Comparison of ENCODE assay signal across 18 cellular contexts in the genomic region with DNA sequence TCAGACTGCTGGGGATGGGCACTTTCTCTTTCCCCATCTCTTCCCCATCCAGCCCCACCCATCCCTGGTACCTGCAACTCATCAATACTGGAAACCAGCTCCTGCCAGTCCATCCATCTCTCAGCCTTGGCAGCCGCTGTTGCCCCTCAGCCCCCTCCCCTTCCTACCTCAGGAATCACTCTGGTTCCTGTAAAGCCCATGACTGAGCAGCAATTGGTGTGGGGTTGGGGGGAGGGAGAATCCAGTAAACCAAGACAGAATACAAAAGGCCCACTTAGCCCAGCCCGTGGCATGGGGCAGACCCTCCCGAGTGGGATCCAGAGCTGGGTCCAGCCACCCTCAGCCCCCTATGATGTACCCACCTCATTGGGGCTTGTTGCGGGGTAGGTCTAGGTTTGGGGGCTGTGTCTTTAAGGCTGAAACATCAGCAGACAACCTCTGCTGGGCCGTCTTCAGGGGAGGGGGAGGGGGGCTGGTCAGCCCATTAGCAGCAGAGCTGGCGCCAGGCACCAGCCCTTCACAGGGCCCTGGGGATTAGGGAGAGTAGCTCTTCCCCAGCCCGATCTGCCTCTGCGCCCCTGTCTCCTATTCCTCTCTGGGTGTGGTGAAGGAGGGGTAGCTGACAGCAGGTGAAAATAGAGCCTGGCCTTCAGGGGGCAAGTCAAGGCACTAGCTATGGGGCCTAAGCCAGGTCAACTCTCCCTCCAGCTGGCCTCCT. TPM values are rescaled to one million over a fixed set of nuclear protein-coding genes. Genes with fewer than 3 reads are reported as not detected.
DNase-seq lines count a peak whose midpoint lies in the region; ATAC-seq and TF ChIP-seq lines count a peak whose summit lies in the region.
"Had no signal": no experiment of that assay in that cellular context is flagged by ENCODE, and none has a peak within 500 bp of the region (broad histone marks: within the 10 kb centered on the region; RNA-seq: fewer than 3 reads in every experiment).

No MANE protein-coding gene starts in this region.

- H3K9me3 ChIP-seq in SK-N-SH (no peaks in the 10 kb centered on the region), upper lobe of right lung (no peaks in the 10 kb centered on the region)
- H3K9me3 ChIP-seq: ascending aorta, vagina had no signal

- no peaks in the 10 kb centered on the region for H3F3A ChIP-seq in SK-N-SH (replicated peaks; ENCODE audit: insufficient read depth)

- H3K4me3 Mint-ChIP-seq in endothelial cell (ENCODE audit: unreplicated experiment) = no peak overlapping the region
- H3K4me3 Mint-ChIP-seq: activated CD4-positive, alpha-beta T cell treated with anti-CD3 and anti-CD28 coated beads, Interleukin-2, amount 10 ng/mL, durations not matched to agents 7 days and 5 days; activated naive CD4-positive, alpha-beta T cell treated with anti-CD3 and anti-CD28 coated beads for 36 hours had no signal

- H3K9ac ChIP-seq in SK-N-SH = no peak overlapping the region
- H3K9ac ChIP-seq: GM23248 had no signal

- H4K20me1 ChIP-seq in SK-N-SH (ENCODE audit: insufficient read depth) = no peaks in the 10 kb centered on the region

- peaks cover 4% of the 10 kb centered on the region for H3K4me1 Mint-ChIP-seq in endothelial cell (ENCODE audit: unreplicated experiment)

- ATAC-seq in SK-N-SH treated with all-trans-retinoic acid at 6 μM for 48 hours (no peak; the same call in 2 of the 3 replicates), upper lobe of right lung (no peak), GM18861 (IDR thresholded peaks at IDR 0.05; ENCODE audit: unreplicated experiment) (no peak)
- ATAC-seq in stimulated activated naive CD8-positive, alpha-beta T cell treated with anti-CD3 and anti-CD28 coated beads, Interleukin-15, Interleukin-2, amounts not matched to agents 100 U/mL and 50 U/mL, for 24 hours = no peak

- no peak for TF ChIP-seq RAD21 in SK-N-SH (IDR thresholded peaks at IDR 0.05; ENCODE audit: low read length)

- peaks cover 35% of the 10 kb centered on the region for H3K27me3 Mint-ChIP-seq in endothelial cell (ENCODE audit: unreplicated experiment)

- H3K4me2 ChIP-seq in SK-N-SH = no peak overlapping the region

- H3K9me3 Mint-ChIP-seq in endothelial cell (ENCODE audit: unreplicated experiment) = no peaks in the 10 kb centered on the region
- H3K9me3 Mint-ChIP-seq: activated CD4-positive, alpha-beta T cell treated with anti-CD3 and anti-CD28 coated beads, Interleukin-2, amount 10 ng/mL, durations not matched to agents 7 days and 5 days; activated naive CD4-positive, alpha-beta T cell treated with anti-CD3 and anti-CD28 coated beads for 36 hours had no signal

- H3K36me3 Mint-ChIP-seq in endothelial cell (ENCODE audit: low read depth, unreplicated experiment) = no peaks in the 10 kb centered on the region

- peak overlapping the region; percentile 18 for H3K27ac Mint-ChIP-seq in endothelial cell (ENCODE audit: unreplicated experiment)
- H3K27ac Mint-ChIP-seq: activated CD4-positive, alpha-beta T cell treated with anti-CD3 and anti-CD28 coated beads, Interleukin-2, amount 10 ng/mL, durations not matched to agents 7 days and 5 days; activated naive CD4-positive, alpha-beta T cell treated with anti-CD3 and anti-CD28 coated beads for 36 hours had no signal

- no peak for TF ChIP-seq EP300 in SK-N-SH (IDR thresholded peaks at IDR 0.05; ENCODE audit: borderline replicate concordance in 1 of 2, low read depth in 1 of 2, low read length in 1 of 2)

- DNase-seq in SK-N-SH (peak; percentile 61), NCI-H2227 (lab: John Stamatoyannopoulos, UW; ENCODE audit: unreplicated experiment) (peak; percentile 52), endothelial cell (ENCODE audit: low spot score) (no peak), upper lobe of right lung (peak; percentile 46), inferior parietal cortex (ENCODE audit: extremely low spot score) (no peak)
- DNase-seq in stimulated activated naive CD8-positive, alpha-beta T cell treated with anti-CD3 and anti-CD28 coated beads, Interleukin-15, Interleukin-2, amounts not matched to agents 100 U/mL and 50 U/mL, for 24 hours = no peak
- DNase-seq: ACHN; activated CD4-positive, alpha-beta T cell treated with anti-CD3 and anti-CD28 coated beads, Interleukin-2, amount 10 ng/mL, durations not matched to agents 7 days and 5 days; activated naive CD4-positive, alpha-beta T cell treated with anti-CD3 and anti-CD28 coated beads for 36 hours; GM23248; KBM-7; left colon had no signal

- H3K79me2 ChIP-seq in SK-N-SH (ENCODE audit: insufficient read depth) = no peaks in the 10 kb centered on the region

- intact Hi-C loops in upper lobe of right lung (cut with DNase I) = no loop called here

- POLR2A ChIA-PET in SK-N-SH (lab: Yijun Ruan, JAX) = interaction anchor here (1.1 to 3.6 kb wide), 5 partner anchors 10 to 163 kb away, joined by 3 to 34 read pairs (median 7); partner anchors contain the start of genes SPATS2, TROAP and TUBA1B

- H3K4me3 ChIP-seq in SK-N-SH (ENCODE audit: low read depth in 2 of 2, low read length in 1 of 2) (no peak overlapping the region), upper lobe of right lung (no peak overlapping the region)
- H3K4me3 ChIP-seq: GM23248 had no signal

- 65% methylated on average over 5 of the region's 8 CpGs for WGBS in SK-N-SH (ENCODE audit: low lambda C conversion rate)

- H2AFZ ChIP-seq in SK-N-SH (ENCODE audit: low read depth) = 0 out of 2 replicates have a peak overlapping the region, but pooled peaks have one; percentile 63

- no peak for TF ChIP-seq CTCF in SK-N-SH (IDR thresholded peaks at IDR 0.05)
- no peak for TF ChIP-seq CTCF in endothelial cell (IDR thresholded peaks at IDR 0.05; ENCODE audit: unreplicated experiment)
- TF ChIP-seq CTCF in upper lobe of right lung (IDR thresholded peaks at IDR 0.05) = no peak

- no peaks in the 10 kb centered on the region for H3K9me2 ChIP-seq in SK-N-SH

- CTCF ChIA-PET in SK-N-SH (lab: Yijun Ruan, JAX) = interaction anchor here (0.7 to 29.6 kb wide), 10 partner anchors 9 to 286 kb away, joined by 3 to 658 read pairs (median 4); partner anchors contain the start of genes C1QL4 and DNAJC22

- H3K4me1 ChIP-seq in SK-N-SH (ENCODE audit: control insufficient read depth in 1 of 2, insufficient read depth in 2 of 2, low read depth in 1 of 2, low read length in 1 of 2) (peaks cover 7 to 29% of the 10 kb centered on the region in 2 experiments; a peak in 3 of 4 replicates), upper lobe of right lung (peaks cover 21% of the 10 kb centered on the region)

- H3K27me3 ChIP-seq in SK-N-SH (ENCODE audit: insufficient read depth) = no peaks in the 10 kb centered on the region
- H3K27me3 ChIP-seq in upper lobe of right lung = peaks cover 50% of the 10 kb centered on the region

- H3K36me3 ChIP-seq in SK-N-SH (replicated peaks in 1 of 2; ENCODE audit: control insufficient read depth in 1 of 2, insufficient read depth in 2 of 2, low read length in 1 of 2) = no peaks in the 10 kb centered on the region
- H3K36me3 ChIP-seq in upper lobe of right lung = no peaks in the 10 kb centered on the region
- H3K36me3 ChIP-seq: ascending aorta, vagina had no signal

- H3K27ac ChIP-seq in SK-N-SH (ENCODE audit: low read depth in 2 of 2, low read length in 1 of 2) = peak overlapping the region in 1 of 2 experiments; percentile 71; a peak in 1 of 4 replicates
- H3K27ac ChIP-seq in upper lobe of right lung = no peak overlapping the region
- H3K27ac ChIP-seq: ascending aorta, GM23248 had no signal

TF ChIP-seq in SK-N-SH, 30 proteins besides CTCF, POLR2A, EP300 and RAD21 (continues in another document):
- TF ChIP-seq FOXJ3 (CRISPR knock-in tag; IDR thresholded peaks at IDR 0.05) (no peak), NFIC (IDR thresholded peaks at IDR 0.05; ENCODE audit: borderline replicate concordance) (no peak), RCOR1 (IDR thresholded peaks at IDR 0.05; ENCODE audit: low read length) (no peak), MXI1 (IDR thresholded peaks at IDR 0.05; ENCODE audit: low read depth, low read length) (no peak)
- TF ChIP-seq, protein P1, sequence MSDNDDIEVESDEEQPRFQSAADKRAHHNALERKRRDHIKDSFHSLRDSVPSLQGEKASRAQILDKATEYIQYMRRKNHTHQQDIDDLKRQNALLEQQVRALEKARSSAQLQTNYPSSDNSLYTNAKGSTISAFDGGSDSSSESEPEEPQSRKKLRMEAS (IDR thresholded peaks at IDR 0.05; ENCODE audit: low read depth) = no peak

TF ChIP-seq in SK-N-SH treated with all-trans-retinoic acid at 6 μM for 48 hours, 23 proteins besides CTCF, POLR2A, EP300 and RAD21 (continues in another document):
- TF ChIP-seq GLIS3 (CRISPR knock-in tag; IDR thresholded peaks at IDR 0.05) = no peak

RNA-seq across cellular contexts. Expression of gene PRPH, which starts 0.7 kb away (rescaled TPM):
- polyA plus RNA-seq in SK-N-SH (2012; rRNA removed) = 1.7 and 1.9 TPM in 2 replicates
- 0.37 and 0.80 TPM in 2 replicates for polyA plus RNA-seq in SK-N-SH (2012; cell fraction: cytosol; rRNA removed)
- 9.5 and 15.2 TPM in 2 replicates for polyA plus RNA-seq in SK-N-SH (2012; cell fraction: nucleus; rRNA removed)
- not detected for total RNA-seq in endothelial cell (ENCODE audit: unreplicated experiment)
- not detected for total RNA-seq in upper lobe of right lung
- total RNA-seq: activated CD4-positive, alpha-beta T cell treated with anti-CD3 and anti-CD28 coated beads, Interleukin-2, amount 10 ng/mL, durations not matched to agents 7 days and 5 days; activated naive CD4-positive, alpha-beta T cell treated with anti-CD3 and anti-CD28 coated beads for 36 hours; ascending aorta; GM23248; mononuclear cell; osteocyte had no signal
- polyA plus RNA-seq: GM23248 had no signal

RNA-seq across cellular contexts. Expression of gene TROAP, which starts 28.8 kb away (rescaled TPM):
- 15.0 and 26.2 TPM in 2 replicates for polyA plus RNA-seq in SK-N-SH (2012; rRNA removed)
- polyA plus RNA-seq in SK-N-SH (2012; cell fraction: cytosol; rRNA removed) = 13.0 and 14.9 TPM in 2 replicates
- polyA plus RNA-seq in SK-N-SH (2012; cell fraction: nucleus; rRNA removed) = 46.8 and 65.0 TPM in 2 replicates
- total RNA-seq in endothelial cell (ENCODE audit: unreplicated experiment) = 12.4 TPM
- total RNA-seq in upper lobe of right lung = 0.96 TPM
- total RNA-seq: ascending aorta had no signal

RNA-seq across cellular contexts. Expression of gene TUBA1C, which starts 29.4 kb away (rescaled TPM):
- 3.3 and 4.6 TPM in 2 replicates for polyA plus RNA-seq in SK-N-SH (2012; rRNA removed)
- polyA plus RNA-seq in SK-N-SH (2012; cell fraction: cytosol; rRNA removed) = 3.6 and 4.5 TPM in 2 replicates
- 2.4 and 2.8 TPM in 2 replicates for polyA plus RNA-seq in SK-N-SH (2012; cell fraction: nucleus; rRNA removed)
- total RNA-seq in endothelial cell (ENCODE audit: unreplicated experiment) = 129 TPM
- total RNA-seq in upper lobe of right lung = 113 TPM

RNA-seq across cellular contexts. Expression of gene C1QL4, which starts 42.7 kb away (rescaled TPM):
- 9.8 and 14.6 TPM in 2 replicates for polyA plus RNA-seq in SK-N-SH (2012; rRNA removed)
- polyA plus RNA-seq in SK-N-SH (2012; cell fraction: cytosol; rRNA removed) = 6.4 and 10.9 TPM in 2 replicates
- 16.9 and 21.6 TPM in 2 replicates for polyA plus RNA-seq in SK-N-SH (2012; cell fraction: nucleus; rRNA removed)
- total RNA-seq in endothelial cell (ENCODE audit: unreplicated experiment) = not detected
- total RNA-seq in upper lobe of right lung = not detected
- total RNA-seq: activated CD4-positive, alpha-beta T cell treated with anti-CD3 and anti-CD28 coated beads, Interleukin-2, amount 10 ng/mL, durations not matched to agents 7 days and 5 days; activated naive CD4-positive, alpha-beta T cell treated with anti-CD3 and anti-CD28 coated beads for 36 hours; ascending aorta; GM23248; left colon; osteocyte had no signal
- polyA plus RNA-seq: GM23248 had no signal

RNA-seq across cellular contexts. Expression of gene DNAJC22, which starts 52.4 kb away (rescaled TPM):
- polyA plus RNA-seq in SK-N-SH (2012; rRNA removed) = 4.5 and 5.3 TPM in 2 replicates
- 3.5 and 4.0 TPM in 2 replicates for polyA plus RNA-seq in SK-N-SH (2012; cell fraction: cytosol; rRNA removed)
- 5.0 and 5.8 TPM in 2 replicates for polyA plus RNA-seq in SK-N-SH (2012; cell fraction: nucleus; rRNA removed)
- total RNA-seq in endothelial cell (ENCODE audit: unreplicated experiment) = 1.8 TPM
- total RNA-seq in upper lobe of right lung = 0.67 TPM
- total RNA-seq: activated CD4-positive, alpha-beta T cell treated with anti-CD3 and anti-CD28 coated beads, Interleukin-2, amount 10 ng/mL, durations not matched to agents 7 days and 5 days; activated naive CD4-positive, alpha-beta T cell treated with anti-CD3 and anti-CD28 coated beads for 36 hours; ascending aorta; mononuclear cell had no signal

Comparison
In these comparisons a context has a peak if more than half of its experiments do, and no peak if none do; other contexts are left out.
1. DNase-seq: peak in SK-N-SH (single experiment), NCI-H2227 (single experiment) and upper lobe of right lung (single experiment); none in endothelial cell (single experiment), stimulated activated naive CD8-positive, alpha-beta T cell treated with anti-CD3 and anti-CD28 coated beads, Interleukin-15, Interleukin-2, amounts not matched to agents 100 U/mL and 50 U/mL, for 24 hours (single experiment) and inferior parietal cortex (single experiment).